In genomic region chr7:38257350-38257677, GRCh38 we compare ENCODE assay signal across 17 cellular contexts.
"Had no signal": no experiment of that assay in that cellular context is flagged by ENCODE, and none has a peak within 500 bp of the region (broad histone marks: within the 10 kb centered on the region; RNA-seq: fewer than 3 reads in every experiment).

No MANE protein-coding gene starts in this region.

- H3K27ac Mint-ChIP-seq: activated naive CD8-positive, alpha-beta T cell; brain; neural progenitor cell; T-helper 2 cell treated with Interferon-gamma antibody and Interleukin-4, amounts not matched to agents 5 μg/mL and 100 μg/mL, for 36 hours had no signal

- H3K4me3 ChIP-seq: colonic mucosa, neural progenitor cell, ovary, stomach, thoracic aorta had no signal

- H3K4me1 ChIP-seq: colonic mucosa, foreskin keratinocyte, neural progenitor cell, stomach had no signal

- H3K27ac ChIP-seq: colonic mucosa, foreskin keratinocyte, neural progenitor cell, ovary, stomach, thoracic aorta had no signal

- H3K27me3 ChIP-seq: colonic mucosa, foreskin keratinocyte, neural progenitor cell, ovary had no signal

- H3K27me3 Mint-ChIP-seq: activated naive CD8-positive, alpha-beta T cell; brain had no signal

- H3K4me1 Mint-ChIP-seq: neural progenitor cell had no signal

- H3K9me3 ChIP-seq: colonic mucosa, ovary, stomach, thoracic aorta had no signal

- H3K9me3 Mint-ChIP-seq: brain; neural progenitor cell; T-helper 2 cell treated with Interferon-gamma antibody and Interleukin-4, amounts not matched to agents 5 μg/mL and 100 μg/mL, for 36 hours had no signal

- H3K36me3 ChIP-seq: colonic mucosa, neural progenitor cell, ovary, stomach, thoracic aorta had no signal

- DNase-seq: activated CD4-positive, alpha-beta T cell treated with anti-CD3 and anti-CD28 coated beads, Interleukin-2, amount 50 U/mL, for 48 hours; activated CD4-positive, CD25-positive, alpha-beta regulatory T cell treated with anti-CD3 and anti-CD28 coated beads, Interleukin-2, amount 50 U/mL, for 72 hours; activated gamma-delta T cell treated with Interleukin-2 at 50 U/mL for 16 hours; central memory CD4-positive, alpha-beta T cell; colonic mucosa; effector CD4-positive, alpha-beta T cell; foreskin keratinocyte; glutamatergic neuron; ovary; stomach; SW 1271 had no signal

- H3K4me3 Mint-ChIP-seq: activated naive CD8-positive, alpha-beta T cell; brain; neural progenitor cell; T-helper 2 cell treated with Interferon-gamma antibody and Interleukin-4, amounts not matched to agents 5 μg/mL and 100 μg/mL, for 36 hours had no signal

- ATAC-seq: foreskin keratinocyte, sciatic nerve had no signal

- H3K36me3 Mint-ChIP-seq: activated naive CD8-positive, alpha-beta T cell; brain; neural progenitor cell had no signal
